ENCODE assay signal across 8 cellular contexts in the genomic region with DNA sequence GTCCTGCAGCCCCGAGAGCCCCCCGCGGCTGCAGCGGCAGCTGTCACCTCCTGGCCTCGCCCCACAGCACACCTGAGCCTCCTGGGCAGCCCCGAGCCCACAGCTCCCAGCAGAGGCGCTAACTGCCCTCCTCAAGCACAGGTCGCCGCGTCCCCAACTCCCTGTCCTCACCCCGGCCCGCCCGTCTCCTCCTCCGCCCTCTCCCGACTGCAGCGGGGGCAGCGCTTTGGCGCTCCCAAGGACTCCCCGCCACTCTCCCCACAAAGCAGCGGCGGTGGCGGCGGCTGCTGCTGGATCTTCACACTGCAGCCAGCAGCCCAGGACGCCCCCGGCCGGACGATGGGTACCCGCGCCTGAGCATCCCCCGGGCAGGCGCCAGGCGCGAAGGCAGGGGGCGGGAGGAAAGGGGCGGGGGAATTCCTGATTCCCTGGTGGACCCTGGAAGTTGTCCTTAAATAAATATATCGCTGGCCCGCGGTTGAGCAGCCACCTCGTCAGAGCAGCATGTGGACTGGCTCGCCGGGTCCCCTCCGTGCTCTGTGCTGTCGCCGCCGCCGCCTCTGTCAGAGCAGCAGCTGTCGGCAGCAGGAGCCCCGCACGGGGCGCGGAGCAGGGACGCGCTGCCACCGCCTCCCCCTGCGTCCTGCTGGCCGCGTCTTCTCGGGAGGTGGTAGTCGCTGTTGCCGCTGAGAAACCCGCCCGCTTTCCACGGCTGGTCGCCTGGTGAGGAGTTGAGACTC. TPM values are rescaled to one million over a fixed set of nuclear protein-coding genes. Genes with fewer than 3 reads are reported as not detected.
DNase-seq lines count a peak whose midpoint lies in the region; ATAC-seq and TF ChIP-seq lines count a peak whose summit lies in the region.

A gene (plus strand): TSS at position 485 of the 740 bp plus-strand sequence. CDS start 277 bp downstream, outside the sequence.

- intact Hi-C loops in right cardiac atrium (cut with DNase I) (no loop called here), sigmoid colon (cut with DNase I) (no loop called here)

- H3K79me2 ChIP-seq in GM23248 (ENCODE audit: insufficient read depth) = no peaks in the 10 kb centered on the region

- DNase-seq in GM23248 = peak; percentile 8
- no peak for DNase-seq in T-helper 17 cell
- peak; percentile 24 to 75 (median 72) for DNase-seq in right cardiac atrium
- DNase-seq in sigmoid colon = peak; percentile 62
- no peak for DNase-seq in NAMALWA (ENCODE audit: low spot score)
- no peak for DNase-seq in activated gamma-delta T cell treated with Interleukin-2 at 50 U/mL for 16 hours

- H3K9me2 ChIP-seq in GM23248 (ENCODE audit: insufficient read depth) = no peaks in the 10 kb centered on the region

- H3F3A ChIP-seq in GM23248 (ENCODE audit: insufficient read depth) = no peaks in the 10 kb centered on the region

- no peak within 1 kb of the TSS for H3K4me2 ChIP-seq in GM23248 (ENCODE audit: unreplicated experiment)

- H3K27ac Mint-ChIP-seq in T-helper 17 cell = no peak within 1 kb of the TSS

- 0 out of 2 replicates have a peak within 1 kb of the TSS, but pooled peaks have one; percentile 16 for H3K4me3 ChIP-seq in GM23248
- H3K4me3 ChIP-seq in right cardiac atrium (ENCODE audit: low read length) = peak within 1 kb of the TSS; percentile 51
- peak within 1 kb of the TSS in 3 of 4 donors; percentile 34 to 50 (median 39) for H3K4me3 ChIP-seq in sigmoid colon

- no peaks in the 10 kb centered on the region for H4K20me1 ChIP-seq in GM23248 (ENCODE audit: insufficient read depth)

- WGBS in GM23248 (ENCODE audit: low coverage in 1 of 2, low lambda C conversion rate in 2 of 2, missing lambda C conversion rate in 2 of 2), 2 experiments = 2 to 3% methylated on average over 49 to 52 of the region's 64 CpGs
- under 1% methylated on average over 64 of the region's 64 CpGs for WGBS in right cardiac atrium
- WGBS in sigmoid colon, 2 donors = 1 to 2% methylated on average over 64 of the region's 64 CpGs

- H3K9ac ChIP-seq in GM23248 = no peak within 1 kb of the TSS

- in situ Hi-C loops in GM23248 (cut with MboI) = no loop called here

- no peak within 1 kb of the TSS for H3K27ac ChIP-seq in GM23248
- no peak within 1 kb of the TSS for H3K27ac ChIP-seq in right cardiac atrium (ENCODE audit: low read length)
- no peak within 1 kb of the TSS for H3K27ac ChIP-seq in sigmoid colon

- TF ChIP-seq POLR2A in sigmoid colon (IDR thresholded peaks at IDR 0.05) = no peak

- H3K9me3 ChIP-seq in GM23248 (ENCODE audit: low read depth) (no peaks in the 10 kb centered on the region), T-helper 17 cell (ENCODE audit: control insufficient read depth, low read length, poor library complexity, severe bottlenecking) (no peaks in the 10 kb centered on the region), right cardiac atrium (ENCODE audit: control insufficient read depth, low read length) (no peaks in the 10 kb centered on the region), sigmoid colon (no peaks in the 10 kb centered on the region)

- peaks cover 3% of the 10 kb centered on the region for H3K4me1 Mint-ChIP-seq in T-helper 17 cell

- H3K36me3 ChIP-seq in GM23248 (ENCODE audit: low read depth) (no peaks in the 10 kb centered on the region), sigmoid colon (no peaks in the 10 kb centered on the region)

- no peak for TF ChIP-seq CTCF in sigmoid colon (IDR thresholded peaks at IDR 0.05)

- H2AFZ ChIP-seq in GM23248 = 0 out of 2 replicates have a peak within 1 kb of the TSS, but pooled peaks have one; percentile 48

- H3K4me1 ChIP-seq in GM23248 (ENCODE audit: insufficient read depth) (no peaks in the 10 kb centered on the region), right cardiac atrium (ENCODE audit: control insufficient read depth, insufficient read depth, low read length) (no peaks in the 10 kb centered on the region), sigmoid colon (peaks cover 0 to 19% (median 17%) of the 10 kb centered on the region in 4 donors)

- peaks cover 29% of the 10 kb centered on the region for H3K27me3 ChIP-seq in GM23248 (replicated peaks; ENCODE audit: insufficient read depth)
- no peaks in the 10 kb centered on the region for H3K27me3 ChIP-seq in right cardiac atrium (ENCODE audit: control insufficient read depth, insufficient read depth)
- peaks cover 21 to 70% (median 36%) of the 10 kb centered on the region in 3 donors for H3K27me3 ChIP-seq in sigmoid colon

- no peak for TF ChIP-seq EP300 in sigmoid colon (IDR thresholded peaks at IDR 0.05)

- no peak for ATAC-seq in T-helper 17 cell
- ATAC-seq in right cardiac atrium = peak; percentile 77 to 84
- ATAC-seq in HG03025 (IDR thresholded peaks at IDR 0.05; ENCODE audit: low FRiP score, unreplicated experiment) = no peak
- ATAC-seq in GM19328 (IDR thresholded peaks at IDR 0.05; ENCODE audit: unreplicated experiment) = no peak

- peaks cover 43% of the 10 kb centered on the region for H3K27me3 Mint-ChIP-seq in T-helper 17 cell

- H3K4me3 Mint-ChIP-seq in T-helper 17 cell = peak within 1 kb of the TSS; percentile 33

- H3K36me3 Mint-ChIP-seq in T-helper 17 cell (ENCODE audit: low read depth) = peaks cover 5% of the 10 kb centered on the region

RNA-seq across cellular contexts. Expression of the gene that starts here (rescaled TPM):
- total RNA-seq in GM23248 (2014; rRNA removed; shearing (Covaris generic)) = not detected in 2 replicates
- polyA plus RNA-seq in GM23248 (2016; fragmentation: Nextera tagmentation; extraction: Ambion mirVana) (not detected in 2 replicates), right cardiac atrium (0.02 TPM), sigmoid colon (under 1 TPM in 1 of 3 donors, not detected in 2; 0.01 TPM)
- total RNA-seq in T-helper 17 cell (not detected), right cardiac atrium (under 1 TPM; 0.14 to 0.48 (median 0.20) TPM), sigmoid colon (under 1 TPM in 3 of 4 donors, not detected in 1; 0.28 to 0.41 (median 0.36) TPM)

Comparison
In these comparisons a context has a peak if more than half of its experiments do, and no peak if none do; other contexts are left out.
1. Peak in DNase-seq and H3K4me3 ChIP-seq in GM23248; RNA of the gene not detected or under 1 TPM.
2. Peak in DNase-seq, ATAC-seq and H3K4me3 ChIP-seq in right cardiac atrium; RNA of the gene not detected or under 1 TPM.
3. Peak in DNase-seq and H3K4me3 ChIP-seq in sigmoid colon; RNA of the gene not detected or under 1 TPM.